18 cellular contexts compared by ENCODE assay signal in the genomic region with DNA sequence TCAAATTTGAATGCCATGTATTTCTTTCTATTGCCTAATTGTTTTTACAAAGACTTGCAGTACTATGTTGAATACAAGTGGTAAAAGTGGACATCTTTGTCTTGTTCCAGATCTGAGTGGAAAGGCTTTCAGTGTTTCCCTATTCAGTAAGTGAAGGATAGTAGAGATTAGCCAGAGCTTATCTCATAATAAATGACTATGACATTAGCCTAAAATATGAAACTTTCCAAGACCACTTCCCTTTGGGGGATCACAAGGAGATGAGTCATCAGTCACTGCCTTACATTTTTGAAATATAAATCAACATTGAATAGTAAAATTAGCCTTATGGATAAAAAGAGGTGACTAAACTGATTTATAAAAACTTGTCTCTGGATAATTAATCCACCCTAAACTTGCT.
A peak's percentile ranks its signal among the peaks of the same experiment; 100 is the strongest.
DNase-seq lines count a peak whose midpoint lies in the region.
"Had no signal": no experiment of that assay in that cellular context is flagged by ENCODE, and none has a peak within 500 bp of the region (broad histone marks: within the 10 kb centered on the region; RNA-seq: fewer than 3 reads in every experiment).

No MANE protein-coding gene starts in this region.

- no peaks in the 10 kb centered on the region for H3K27me3 ChIP-seq in ACC112 (ENCODE audit: insufficient read depth, low read length)
- H3K27me3 ChIP-seq: neutrophil, suprapubic skin had no signal

- H2AFZ ChIP-seq in ACC112 (ENCODE audit: low read length, unreplicated experiment), result peak overlapping the region; percentile 12

- H3K4me1 ChIP-seq in ACC112 (ENCODE audit: control insufficient read depth, insufficient read depth, low read length, unreplicated experiment), result peaks cover 43% of the 10 kb centered on the region
- H3K4me1 ChIP-seq: suprapubic skin had no signal

- H3K27ac Mint-ChIP-seq in immature natural killer cell, result no peak overlapping the region
- H3K27ac Mint-ChIP-seq: activated CD8-positive, alpha-beta T cell treated with anti-CD3 and anti-CD28 coated beads, Interleukin-2, amount 10 ng/mL, durations not matched to agents 7 days and 5 days had no signal

- peaks cover 0 to 5% (median 1%) of the 10 kb centered on the region in 3 donors for H3K27me3 Mint-ChIP-seq in immature natural killer cell (ENCODE audit: low read depth in 3 of 3)

- peak; percentile 62 for DNase-seq in M059J (ENCODE audit: low read depth)
- DNase-seq in astrocyte of the hippocampus (ENCODE audit: low read depth, low spot score), result peak; percentile 7
- DNase-seq in foreskin melanocyte, result peak; percentile 65
- no peak for DNase-seq in kidney glomerular epithelial cell (lab: John Stamatoyannopoulos, UW)
- no peak for DNase-seq in activated naive CD4-positive, alpha-beta T cell treated with Interleukin-2 at 50 U/mL for 16 hours
- no peak for DNase-seq in immature natural killer cell
- no peak for DNase-seq in NOMO-1 (lab: John Stamatoyannopoulos, UW; ENCODE audit: unreplicated experiment in 2 of 2)
- DNase-seq: activated CD8-positive, alpha-beta T cell treated with anti-CD3 and anti-CD28 coated beads, Interleukin-2, amount 10 ng/mL, durations not matched to agents 7 days and 5 days; activated effector memory CD4-positive, alpha-beta T cell treated with Interleukin-2 at 50 U/mL for 16 hours; DMS 273 treated with DMSO at 0.1 percent for 48 hours; SHP77 treated with DMSO at 0.1 percent for 48 hours; small intestine had no signal

- H3K27ac ChIP-seq in ACC112 (ENCODE audit: low read depth, low read length), result peak overlapping the region; percentile 100
- H3K27ac ChIP-seq: neutrophil, suprapubic skin had no signal

- H3K9me3 Mint-ChIP-seq in immature natural killer cell, result peaks cover 0 to 9% (median 5%) of the 10 kb centered on the region in 6 donors

- H3K36me3 Mint-ChIP-seq in immature natural killer cell, result no peaks in the 10 kb centered on the region
- H3K36me3 Mint-ChIP-seq: brain had no signal

- H3K4me3 Mint-ChIP-seq in immature natural killer cell, result no peak overlapping the region
- H3K4me3 Mint-ChIP-seq: activated CD8-positive, alpha-beta T cell treated with anti-CD3 and anti-CD28 coated beads, Interleukin-2, amount 10 ng/mL, durations not matched to agents 7 days and 5 days; brain had no signal

- H3K4me3 ChIP-seq in ACC112 (ENCODE audit: low read depth, low read length), result peak overlapping the region; percentile 31; the same call in 1 of the 2 replicates
- H3K4me3 ChIP-seq: HAP-1, lung, suprapubic skin had no signal

- H3K4me1 Mint-ChIP-seq in immature natural killer cell, result no peaks in the 10 kb centered on the region

- H3K79me2 ChIP-seq in ACC112 (ENCODE audit: control insufficient read depth, insufficient read depth, low read length, unreplicated experiment), result no peaks in the 10 kb centered on the region

- 0 out of 2 replicates have a peak, but pooled peaks cover 3% of the 10 kb centered on the region for H3K36me3 ChIP-seq in ACC112 (ENCODE audit: insufficient read depth, low read length)
- H3K36me3 ChIP-seq: HAP-1, neutrophil, suprapubic skin had no signal

Comparison
In these comparisons a context has a peak if more than half of its experiments do, and no peak if none do; other contexts are left out.
1. DNase-seq: peak in M059J (single experiment), astrocyte of the hippocampus (single experiment) and foreskin melanocyte (single experiment); none in kidney glomerular epithelial cell (single experiment), activated naive CD4-positive, alpha-beta T cell treated with Interleukin-2 at 50 U/mL for 16 hours (single experiment), immature natural killer cell (0 of 3) and NOMO-1 (0 of 2).